Comparison of ENCODE assay signal across 12 cellular contexts in the genomic region with DNA sequence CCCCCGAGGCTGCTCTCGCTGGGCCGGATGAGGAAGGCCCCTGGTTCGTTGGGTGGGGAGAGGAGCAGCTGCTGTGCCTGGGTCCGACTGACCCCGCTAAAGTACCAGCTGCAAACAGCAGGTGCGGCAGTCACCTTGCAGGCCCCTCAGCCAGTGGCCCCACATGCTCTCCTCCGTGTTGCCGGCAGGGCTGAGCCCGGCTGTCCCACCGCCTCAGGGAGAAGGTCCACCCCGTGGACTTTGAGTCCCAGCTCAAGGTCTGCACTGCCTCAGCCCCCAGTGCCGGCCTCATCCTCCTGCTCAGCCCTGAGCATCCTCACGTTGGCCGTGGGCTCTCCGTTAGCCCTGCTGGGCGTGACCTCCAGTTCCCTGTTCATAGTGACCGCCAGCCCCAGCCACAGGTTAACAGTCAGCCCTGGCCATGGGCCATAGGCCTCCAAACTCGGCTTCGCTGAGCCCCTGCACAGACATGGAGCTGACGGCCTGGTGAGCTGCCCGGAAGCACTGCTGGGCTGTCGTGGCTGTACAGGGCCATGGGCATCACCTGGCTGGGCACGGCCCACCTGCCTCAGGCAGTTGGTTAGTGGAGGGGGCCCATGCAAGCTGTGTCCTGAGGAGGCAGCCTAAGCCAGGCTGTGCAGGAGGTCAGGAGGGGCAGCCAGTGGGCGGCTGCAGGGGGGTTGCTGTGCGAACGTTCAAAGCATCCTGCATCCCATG. TPM values are rescaled to one million over a fixed set of nuclear protein-coding genes. Genes with fewer than 3 reads are reported as not detected.
"Had no signal": no experiment of that assay in that cellular context is flagged by ENCODE, and none has a peak within 500 bp of the region (broad histone marks: within the 10 kb centered on the region; RNA-seq: fewer than 3 reads in every experiment).

No MANE protein-coding gene starts in this region.

- H3K4me3 ChIP-seq: stomach, thoracic aorta had no signal

- DNase-seq: activated CD4-positive, CD25-positive, alpha-beta regulatory T cell treated with anti-CD3 and anti-CD28 coated beads, Interleukin-2, amount 50 U/mL, for 72 hours; activated naive CD8-positive, alpha-beta T cell treated with anti-CD3 and anti-CD28 coated beads, Interleukin-2, amount 10 ng/mL, durations not matched to agents 7 days and 5 days; anterior cingulate cortex; cortex of kidney; effector CD8-positive, alpha-beta T cell; glutamatergic neuron; nephron progenitor cell had no signal

- ATAC-seq: sciatic nerve had no signal

- H3K27ac ChIP-seq: stomach, thoracic aorta had no signal

- H3K36me3 ChIP-seq: stomach, thoracic aorta had no signal

- H3K27me3 ChIP-seq: foreskin keratinocyte had no signal

- H3K9me3 ChIP-seq: stomach, thoracic aorta had no signal

- H3K4me1 ChIP-seq: foreskin keratinocyte had no signal

RNA-seq across cellular contexts. Expression of gene SRMS, which starts 3.1 kb away (rescaled TPM):
- polyA plus RNA-seq: endothelial cell of umbilical vein had no signal

RNA-seq across cellular contexts. Expression of gene PTK6, which starts 7.2 kb away (rescaled TPM):
- polyA plus RNA-seq: endothelial cell of umbilical vein had no signal
